In the genomic region with DNA sequence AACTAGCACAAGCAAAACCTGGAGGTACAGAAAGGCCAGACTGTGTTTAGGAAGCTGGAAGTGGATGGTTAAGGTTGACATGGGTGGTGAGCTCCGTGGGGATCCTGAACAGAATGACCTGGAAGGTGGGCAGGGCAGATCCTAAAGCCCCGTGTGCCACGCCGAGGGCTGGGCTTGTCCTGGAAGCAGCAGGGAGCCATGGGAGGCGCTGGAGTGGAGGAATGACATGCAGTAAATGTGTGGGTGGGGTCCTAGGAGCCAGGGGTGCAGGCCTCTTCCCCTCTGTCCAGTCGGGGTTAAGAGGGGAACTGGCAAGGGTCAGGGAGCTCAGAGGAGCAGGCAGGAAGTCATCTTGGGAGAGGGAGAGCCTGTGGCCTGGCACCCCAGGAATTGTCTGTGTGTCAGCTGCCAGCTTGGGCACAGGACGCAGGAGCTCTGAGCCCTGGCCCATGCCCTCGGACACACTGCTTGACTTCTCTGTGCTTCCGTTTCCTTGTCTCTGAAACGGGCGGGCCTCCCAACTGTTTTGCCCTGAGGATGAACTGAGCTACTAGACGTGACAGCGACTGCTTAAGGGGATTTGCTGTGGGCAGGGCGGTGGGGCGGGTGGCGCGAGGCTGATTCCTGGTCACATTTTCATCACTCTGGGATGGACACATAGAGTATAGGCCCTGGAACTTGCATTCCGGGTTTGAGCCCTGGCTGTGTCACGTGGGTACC, we compare ENCODE assay signal across 15 cellular contexts.
DNase-seq lines count a peak whose midpoint lies in the region; ATAC-seq and TF ChIP-seq lines count a peak whose summit lies in the region.
"Had no signal": no experiment of that assay in that cellular context is flagged by ENCODE, and none has a peak within 500 bp of the region (broad histone marks: within the 10 kb centered on the region; RNA-seq: fewer than 3 reads in every experiment).

No MANE protein-coding gene starts in this region.

- no peaks in the 10 kb centered on the region for H3K9me2 ChIP-seq in neural cell (ENCODE audit: insufficient read depth, low read length)

- H3K4me3 ChIP-seq in neural cell (ENCODE audit: low read length) (no peak overlapping the region), prostate gland (no peak overlapping the region), Caco-2 (ENCODE audit: low read depth, low read length) (no peak overlapping the region)
- H3K4me3 ChIP-seq: BLaER1 had no signal

- no peaks in the 10 kb centered on the region for H3K79me2 ChIP-seq in neural cell (replicated peaks; ENCODE audit: insufficient read depth, low read length)

- POLR2A ChIA-PET in activated naive CD8-positive, alpha-beta T cell treated with anti-CD3 and anti-CD28 coated beads, Interleukin-2, amount 10 ng/mL, durations not matched to agents 7 days and 5 days (lab: Charles Lee), result no interaction called here
- POLR2A ChIA-PET in Caco-2 (lab: Charles Lee), result no interaction called here

- H3K27me3 ChIP-seq in neural cell (ENCODE audit: insufficient read depth, low read depth, low read length) (no peaks in the 10 kb centered on the region), prostate gland (replicated peaks; ENCODE audit: insufficient read depth) (no peaks in the 10 kb centered on the region), Caco-2 (replicated peaks; ENCODE audit: control insufficient read depth, insufficient read depth, low read length) (peaks cover 2% of the 10 kb centered on the region; the same call in 1 of the 2 replicates)
- H3K27me3 ChIP-seq: BLaER1 had no signal

- peak overlapping the region; percentile 5 for H3K27ac Mint-ChIP-seq in activated naive CD8-positive, alpha-beta T cell treated with anti-CD3 and anti-CD28 coated beads, Interleukin-2, amount 10 ng/mL, durations not matched to agents 7 days and 5 days
- no peak overlapping the region for H3K27ac Mint-ChIP-seq in activated naive CD8-positive, alpha-beta T cell treated with anti-CD3 and anti-CD28 coated beads for 36 hours
- no peak overlapping the region for H3K27ac Mint-ChIP-seq in Caco-2 (ENCODE audit: unreplicated experiment)
- H3K27ac Mint-ChIP-seq: CD8-positive, alpha-beta memory T cell; H9 had no signal

- peaks cover 5% of the 10 kb centered on the region for H3K9me3 Mint-ChIP-seq in activated naive CD8-positive, alpha-beta T cell treated with anti-CD3 and anti-CD28 coated beads, Interleukin-2, amount 10 ng/mL, durations not matched to agents 7 days and 5 days
- H3K9me3 Mint-ChIP-seq in activated naive CD8-positive, alpha-beta T cell treated with anti-CD3 and anti-CD28 coated beads for 36 hours, result peaks cover 3% of the 10 kb centered on the region
- H3K9me3 Mint-ChIP-seq in Caco-2 (ENCODE audit: unreplicated experiment), result peaks cover 13% of the 10 kb centered on the region

- DNase-seq in activated naive CD8-positive, alpha-beta T cell treated with anti-CD3 and anti-CD28 coated beads, Interleukin-2, amount 10 ng/mL, durations not matched to agents 7 days and 5 days, result no peak
- DNase-seq in activated naive CD8-positive, alpha-beta T cell treated with anti-CD3 and anti-CD28 coated beads for 36 hours, result no peak
- DNase-seq in DMS 273 treated with DMSO at 0.1 percent for 48 hours (lab: John Stamatoyannopoulos, UW) (no peak), prostate gland (ENCODE audit: low spot score) (no peak), Caco-2 (no peak)
- DNase-seq: 8988T; AML-193; CD8-positive, alpha-beta memory T cell; GOT3; H9 had no signal

- H3K9me3 ChIP-seq in neural cell (ENCODE audit: low read length) (no peaks in the 10 kb centered on the region), prostate gland (no peaks in the 10 kb centered on the region), Caco-2 (no peaks in the 10 kb centered on the region)
- H3K9me3 ChIP-seq: BLaER1 had no signal

- no peaks in the 10 kb centered on the region for H4K20me1 ChIP-seq in neural cell (ENCODE audit: insufficient read depth)
- H4K20me1 ChIP-seq: BLaER1 had no signal

- no peak for TF ChIP-seq POLR2A in prostate gland (IDR thresholded peaks at IDR 0.05)

- TF ChIP-seq EP300 in neural cell (conservative IDR thresholded peaks at IDR 0.05; ENCODE audit: poor library complexity, severe bottlenecking), result no peak

- peak overlapping the region; percentile 54 for H3K9ac ChIP-seq in neural cell (ENCODE audit: low read length)
- H3K9ac ChIP-seq: BLaER1 had no signal

- no TSS peak for BruUV-seq in Caco-2 (replicated peaks; lab: Mats Ljungman, UMichigan)

- H3K27me3 Mint-ChIP-seq in activated naive CD8-positive, alpha-beta T cell treated with anti-CD3 and anti-CD28 coated beads, Interleukin-2, amount 10 ng/mL, durations not matched to agents 7 days and 5 days, result no peaks in the 10 kb centered on the region
- H3K27me3 Mint-ChIP-seq in activated naive CD8-positive, alpha-beta T cell treated with anti-CD3 and anti-CD28 coated beads for 36 hours, result no peaks in the 10 kb centered on the region
- H3K27me3 Mint-ChIP-seq in Caco-2 (ENCODE audit: insufficient read depth, unreplicated experiment), result peaks cover 12% of the 10 kb centered on the region

- H3K36me3 Mint-ChIP-seq in activated naive CD8-positive, alpha-beta T cell treated with anti-CD3 and anti-CD28 coated beads, Interleukin-2, amount 10 ng/mL, durations not matched to agents 7 days and 5 days, result no peaks in the 10 kb centered on the region
- H3K36me3 Mint-ChIP-seq in activated naive CD8-positive, alpha-beta T cell treated with anti-CD3 and anti-CD28 coated beads for 36 hours, result no peaks in the 10 kb centered on the region
- no peaks in the 10 kb centered on the region for H3K36me3 Mint-ChIP-seq in Caco-2 (ENCODE audit: insufficient read depth, unreplicated experiment)
- H3K36me3 Mint-ChIP-seq: CD8-positive, alpha-beta memory T cell had no signal

- no peak for TF ChIP-seq RAD21 in neural cell (conservative IDR thresholded peaks at IDR 0.05)

- H3F3A ChIP-seq in neural cell (ENCODE audit: insufficient read depth, low read length, poor library complexity, severe bottlenecking), result no peaks in the 10 kb centered on the region

- TF ChIP-seq CTCF in neural cell (IDR thresholded peaks at IDR 0.05; ENCODE audit: poor library complexity, severe bottlenecking) (no peak), prostate gland (IDR thresholded peaks at IDR 0.05) (no peak), Caco-2 (IDR thresholded peaks at IDR 0.05; ENCODE audit: insufficient read depth in 1 of 2, low read depth in 1 of 2, low read length in 1 of 2, severe bottlenecking in 1 of 2, unreplicated experiment in 1 of 2) (no peak)

- H3K4me2 ChIP-seq in neural cell (ENCODE audit: low read length), result no peak overlapping the region
- H3K4me2 ChIP-seq: BLaER1 had no signal

- ATAC-seq in activated naive CD8-positive, alpha-beta T cell treated with anti-CD3 and anti-CD28 coated beads, Interleukin-2, amount 10 ng/mL, durations not matched to agents 7 days and 5 days (ENCODE audit: low read depth), result no peak
- ATAC-seq: HepG2 had no signal

- WGBS in prostate gland, result 82% methylated on average over 19 of the region's 19 CpGs

- no peak overlapping the region for H2AFZ ChIP-seq in neural cell (ENCODE audit: low read depth, low read length)

- CTCF ChIA-PET in Caco-2 (lab: Charles Lee), result no interaction called here

- H3K36me3 ChIP-seq in neural cell (ENCODE audit: insufficient read depth, low read length) (no peaks in the 10 kb centered on the region), prostate gland (no peaks in the 10 kb centered on the region), Caco-2 (ENCODE audit: control insufficient read depth, insufficient read depth, low read length) (no peaks in the 10 kb centered on the region)
- H3K36me3 ChIP-seq: BLaER1 had no signal

- no peak overlapping the region for H3K4me3 Mint-ChIP-seq in activated naive CD8-positive, alpha-beta T cell treated with anti-CD3 and anti-CD28 coated beads, Interleukin-2, amount 10 ng/mL, durations not matched to agents 7 days and 5 days
- H3K4me3 Mint-ChIP-seq in activated naive CD8-positive, alpha-beta T cell treated with anti-CD3 and anti-CD28 coated beads for 36 hours, result no peak overlapping the region
- no peak overlapping the region for H3K4me3 Mint-ChIP-seq in Caco-2 (ENCODE audit: unreplicated experiment)
- H3K4me3 Mint-ChIP-seq: CD8-positive, alpha-beta memory T cell; H9 had no signal

- intact Hi-C loops in prostate gland (cut with DNase I) (no loop called here), Caco-2 (cut with micrococcal nuclease; ENCODE audit: unreplicated experiment) (no loop called here)

- no peaks in the 10 kb centered on the region for H3K4me1 Mint-ChIP-seq in activated naive CD8-positive, alpha-beta T cell treated with anti-CD3 and anti-CD28 coated beads, Interleukin-2, amount 10 ng/mL, durations not matched to agents 7 days and 5 days
- H3K4me1 Mint-ChIP-seq in activated naive CD8-positive, alpha-beta T cell treated with anti-CD3 and anti-CD28 coated beads for 36 hours, result no peaks in the 10 kb centered on the region
- H3K4me1 Mint-ChIP-seq in Caco-2 (ENCODE audit: low read depth, unreplicated experiment), result no peaks in the 10 kb centered on the region
- H3K4me1 Mint-ChIP-seq: CD8-positive, alpha-beta memory T cell; H9 had no signal

- H3K4me1 ChIP-seq in prostate gland (replicated peaks) (no peaks in the 10 kb centered on the region), Caco-2 (no peaks in the 10 kb centered on the region)

- H3K27ac ChIP-seq in cingulate gyrus (ENCODE audit: low read depth, low read length) (peak overlapping the region; percentile 58), neural cell (ENCODE audit: low read length) (peak overlapping the region; percentile 86), temporal lobe (ENCODE audit: low read depth, low read length) (peak overlapping the region; percentile 72), prostate gland (no peak overlapping the region)
- H3K27ac ChIP-seq: BLaER1 had no signal

TF ChIP-seq in neural cell, 6 proteins besides CTCF, POLR2A, EP300 and RAD21 (continues in another document):
- TF ChIP-seq TAF1 (IDR thresholded peaks at IDR 0.05; ENCODE audit: low read depth) (no peak), EZH2 (IDR thresholded peaks at IDR 0.05; ENCODE audit: borderline replicate concordance, insufficient read depth, low read length, poor library complexity, severe bottlenecking) (no peak)

Comparison
In these comparisons a context has a peak if more than half of its experiments do, and no peak if none do; other contexts are left out.
1. H3K27ac ChIP-seq: peak in cingulate gyrus (single experiment), neural cell (single experiment) and temporal lobe (single experiment); none in prostate gland (0 of 2).